10 cellular contexts compared by ENCODE assay signal in the genomic region with DNA sequence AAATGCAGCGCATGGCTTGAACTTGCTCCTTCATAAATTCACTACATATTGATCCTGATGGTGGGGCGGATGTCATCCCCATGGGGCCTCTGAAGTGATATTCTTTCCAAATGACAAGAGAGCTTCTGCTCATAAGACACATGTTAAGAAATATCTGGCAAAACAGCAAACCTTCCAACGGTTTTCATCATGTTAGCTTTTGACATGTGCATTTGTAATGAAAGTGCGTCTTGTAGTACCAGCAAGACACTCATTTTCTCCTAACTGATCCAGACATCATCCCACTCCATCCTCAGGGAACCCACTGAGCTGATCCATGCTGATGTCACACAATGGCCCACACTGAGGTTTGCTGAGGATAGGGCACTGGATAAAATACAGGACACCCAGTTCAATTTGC. TPM values are rescaled to one million over a fixed set of nuclear protein-coding genes. Genes with fewer than 3 reads are reported as not detected.
"Had no signal": no experiment of that assay in that cellular context is flagged by ENCODE, and none has a peak within 500 bp of the region (broad histone marks: within the 10 kb centered on the region; RNA-seq: fewer than 3 reads in every experiment).

No MANE protein-coding gene starts in this region.

- H3K27ac ChIP-seq: GM23248, HL-60 had no signal

- H3K4me3 ChIP-seq: GM23248, HAP-1, K562 had no signal

- H3K9ac ChIP-seq: GM23248 had no signal

- H3K9me3 Mint-ChIP-seq: HFFc6 had no signal

- H3K9me3 ChIP-seq: HAP-1 had no signal

- H3K4me3 Mint-ChIP-seq: HFFc6 had no signal

- DNase-seq: GM23248, GOT3, H7, HFFc6, KG1 had no signal

- H3K36me3 ChIP-seq: HAP-1 had no signal

- ATAC-seq: HCT116, HepG2, K562 had no signal

- H2AFZ ChIP-seq: GM23248 had no signal

- H3K27ac Mint-ChIP-seq: HFFc6 had no signal

RNA-seq across cellular contexts. Expression of a gene that starts 45.6 kb away (rescaled TPM):
- total RNA-seq: HepG2 had no signal
- polyA plus RNA-seq: K562 had no signal
